In the genomic region with DNA sequence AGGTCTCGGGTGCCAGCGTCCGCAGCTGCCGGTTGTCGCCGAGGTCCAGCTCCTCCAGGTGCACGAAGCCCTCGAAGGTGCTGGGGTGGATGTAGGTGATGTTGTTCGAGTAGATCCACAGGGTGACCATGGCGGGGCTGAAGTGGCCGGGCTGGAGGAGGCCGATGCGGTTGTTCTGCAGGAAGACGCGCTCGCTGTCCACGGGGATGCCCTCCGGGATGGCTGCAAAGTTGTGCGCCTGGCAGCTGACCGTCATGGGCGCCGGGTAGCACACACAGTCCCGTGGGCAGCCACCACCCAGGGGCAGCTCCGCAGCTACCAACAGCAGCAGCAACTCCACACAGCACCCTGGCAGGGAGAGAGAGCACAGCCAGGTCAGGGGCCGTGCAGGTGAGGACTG, we compare ENCODE assay signal across 26 cellular contexts.
DNase-seq lines count a peak whose midpoint lies in the region; ATAC-seq, FAIRE-seq and TF ChIP-seq lines count a peak whose summit lies in the region.
"Had no signal": no experiment of that assay in that cellular context is flagged by ENCODE, and none has a peak within 500 bp of the region (broad histone marks: within the 10 kb centered on the region; RNA-seq: fewer than 3 reads in every experiment).

No MANE protein-coding gene starts in this region.

- POLR2A ChIA-PET in H1 (lab: Charles Lee; ENCODE audit: partially characterized antibody), result no interaction called here
- POLR2A ChIA-PET in CD8-positive, alpha-beta memory T cell (lab: Charles Lee), result no interaction called here

- H3K27ac ChIP-seq in BLaER1 (peak overlapping the region; percentile 65), H1 (ENCODE audit: low read depth, low read length) (no peak overlapping the region), breast epithelium (no peak overlapping the region)
- H3K27ac ChIP-seq in CD8-positive, alpha-beta memory T cell (ENCODE audit: low read depth, low read length), result no peak overlapping the region
- H3K27ac ChIP-seq: 22Rv1, A549, C4-2B had no signal

- intact Hi-C loops in breast epithelium (cut with DNase I; ENCODE audit: low total_unique reads), result no loop called here

- no peak overlapping the region for H2BK20ac ChIP-seq in H1 (ENCODE audit: low read length)

- no peak overlapping the region for H3K56ac ChIP-seq in H1 (replicated peaks; ENCODE audit: insufficient read length, low read depth, low read length)

- no peak overlapping the region for H3K27ac Mint-ChIP-seq in CD8-positive, alpha-beta memory T cell
- H3K27ac Mint-ChIP-seq: B cell; CD4-positive, alpha-beta T cell; CD8-positive, alpha-beta T cell had no signal

- H3K4me1 ChIP-seq in BLaER1 (peaks cover 53% of the 10 kb centered on the region), H1 (replicated peaks in 1 of 4; ENCODE audit: control insufficient read depth in 3 of 4, insufficient read depth in 4 of 4, low read length in 3 of 4) (no peaks in the 10 kb centered on the region), breast epithelium (no peaks in the 10 kb centered on the region)
- H3K4me1 ChIP-seq in CD8-positive, alpha-beta memory T cell (ENCODE audit: insufficient read depth, low read length), result no peaks in the 10 kb centered on the region
- H3K4me1 ChIP-seq: A549 had no signal

- no peak overlapping the region for H3K9ac ChIP-seq in BLaER1
- H3K9ac ChIP-seq in H1 (replicated peaks in 1 of 4; ENCODE audit: extremely low read depth in 1 of 4, low read depth in 3 of 4, low read length in 3 of 4), result no peak overlapping the region

- H3K27me3 ChIP-seq in BLaER1, result no peaks in the 10 kb centered on the region
- H3K27me3 ChIP-seq in H7 (ENCODE audit: control insufficient read depth, insufficient read depth, low read length), result no peaks in the 10 kb centered on the region
- peaks cover 0 to 4% (median 3%) of the 10 kb centered on the region in 4 experiments; a peak in 3 of 7 replicates for H3K27me3 ChIP-seq in H1 (replicated peaks in 1 of 4; ENCODE audit: control insufficient read depth in 3 of 4, extremely low read depth in 1 of 4, insufficient read depth in 3 of 4, low read length in 3 of 4)
- no peaks in the 10 kb centered on the region for H3K27me3 ChIP-seq in breast epithelium
- H3K27me3 ChIP-seq in CD8-positive, alpha-beta memory T cell (ENCODE audit: insufficient read depth, low read length, poor library complexity, severe bottlenecking), result no peaks in the 10 kb centered on the region

- peak overlapping the region; percentile 25; the same call in 1 of the 2 replicates for H4K8ac ChIP-seq in H1 (ENCODE audit: extremely low read depth, insufficient read depth, low read length)

- H2BK15ac ChIP-seq in H1 (ENCODE audit: low read length), result no peak overlapping the region

- H4K91ac ChIP-seq in H1 (replicated peaks; ENCODE audit: insufficient read length, low read length), result no peak overlapping the region

- H3K9me3 Mint-ChIP-seq in CD8-positive, alpha-beta memory T cell, result no peaks in the 10 kb centered on the region
- H3K9me3 Mint-ChIP-seq: CD4-positive, alpha-beta T cell; CD8-positive, alpha-beta T cell had no signal

- FAIRE-seq in D721Med (lab: Jason Lieb, UNC) (no peak), H1 (lab: Jason Lieb, UNC) (no peak)
- FAIRE-seq: A549, GM12878, GM12892, GM18507, GM19239 had no signal

- H2AFZ ChIP-seq in H1 (ENCODE audit: low read length), result no peak overlapping the region

- no peak for TF ChIP-seq EP300 in H1 (IDR thresholded peaks at IDR 0.05; ENCODE audit: borderline replicate concordance in 1 of 2, low read depth in 2 of 2, low read length in 2 of 2)

- H3K27me3 Mint-ChIP-seq in CD8-positive, alpha-beta memory T cell, result no peaks in the 10 kb centered on the region
- H3K27me3 Mint-ChIP-seq: B cell; CD4-positive, alpha-beta T cell had no signal

- H3K4me2 ChIP-seq in BLaER1, result peak overlapping the region; percentile 88
- no peak overlapping the region for H3K4me2 ChIP-seq in H1 (ENCODE audit: insufficient read depth in 1 of 2, low read depth in 2 of 2, low read length in 2 of 2)
- H3K4me2 ChIP-seq: A549 had no signal

- H3K79me2 ChIP-seq in H1 (ENCODE audit: control insufficient read depth in 1 of 2, insufficient read depth in 2 of 2, low read length in 2 of 2), result no peaks in the 10 kb centered on the region

- TF ChIP-seq POLR2A in H1 (IDR thresholded peaks at IDR 0.05; ENCODE audit: control extremely low read depth in 1 of 2, low read depth in 2 of 2, low read length in 2 of 2), result no peak
- no peak for TF ChIP-seq POLR2A in breast epithelium (IDR thresholded peaks at IDR 0.05)

- H3K4me3 ChIP-seq in BLaER1 (no peak overlapping the region), H7 (ENCODE audit: insufficient read depth, low read depth, low read length) (no peak overlapping the region), H1 (ENCODE audit: extremely low read depth in 1 of 4, insufficient read depth in 2 of 4, low read depth in 3 of 4, low read length in 4 of 4) (no peak overlapping the region), breast epithelium (no peak overlapping the region)
- no peak overlapping the region for H3K4me3 ChIP-seq in CD8-positive, alpha-beta memory T cell (ENCODE audit: low read length)
- H3K4me3 ChIP-seq: A549, GM12878 had no signal

- no peaks in the 10 kb centered on the region for H3K79me1 ChIP-seq in H1 (ENCODE audit: low read depth, low read length)

- H3K4me1 Mint-ChIP-seq in CD8-positive, alpha-beta memory T cell, result no peaks in the 10 kb centered on the region
- H3K4me1 Mint-ChIP-seq: B cell had no signal

- TF ChIP-seq CTCF in D721Med (IDR thresholded peaks at IDR 0.05; ENCODE audit: insufficient read depth, missing control alignments) (no peak), H1 (IDR thresholded peaks at IDR 0.05; ENCODE audit: control extremely low read depth in 1 of 3, insufficient read depth in 1 of 3, low read depth in 1 of 3, low read length in 3 of 3) (no peak), breast epithelium (IDR thresholded peaks at IDR 0.05) (no peak)

- no peak overlapping the region for H3K23ac ChIP-seq in H1 (ENCODE audit: insufficient read length)

- DNase-seq in D721Med (ENCODE audit: insufficient read length, low spot score), result peak; percentile 13
- DNase-seq in H7, result peak; percentile 56
- DNase-seq in H1 (ENCODE audit: low read depth in 1 of 2, low spot score in 2 of 2), result no peak
- no peak for DNase-seq in breast epithelium (ENCODE audit: low spot score in 2 of 2)
- DNase-seq in CD8-positive, alpha-beta memory T cell, result no peak
- no peak for DNase-seq in D341Med (ENCODE audit: low spot score)
- DNase-seq: AML-193; CD4-positive, alpha-beta T cell; CD8-positive, alpha-beta T cell; COR-L47; DMS 273 treated with DMSO at 0.1 percent for 48 hours; DMS153; DMS79; DND-41; EL; GDM1 had no signal

- H2BK5ac ChIP-seq in H1 (ENCODE audit: low read depth, low read length), result no peak overlapping the region

- WGBS in H1 (ENCODE audit: extremely low coverage in 1 of 2, insufficient coverage in 1 of 2, insufficient read length in 1 of 2, insufficient replicate concordance in 2 of 2, low coverage in 1 of 2, low lambda C conversion rate in 2 of 2, missing lambda C conversion rate in 1 of 2), 2 experiments, result 98% methylated on average over 21 of the region's 25 CpGs; no CpG with 5 or more reads in 1 of the 2 experiments

- H4K20me1 ChIP-seq in BLaER1 (peaks cover 86% of the 10 kb centered on the region), H1 (replicated peaks in 1 of 2; ENCODE audit: control insufficient read depth in 1 of 2, insufficient read depth in 2 of 2, low read length in 2 of 2) (peaks cover 0 to 1% of the 10 kb centered on the region in 2 experiments)

- no peak overlapping the region for H3K4ac ChIP-seq in H1 (replicated peaks; ENCODE audit: insufficient read length, low read depth, low read length)

- H3K23me2 ChIP-seq in H1 (ENCODE audit: low read depth, low read length), result no peaks in the 10 kb centered on the region

- H2BK120ac ChIP-seq in H1 (replicated peaks; ENCODE audit: low read depth, low read length), result no peak overlapping the region

- H3K9me3 ChIP-seq in BLaER1 (no peaks in the 10 kb centered on the region), H1 (ENCODE audit: insufficient read depth in 2 of 2, low read depth in 1 of 2, low read length in 1 of 2) (no peaks in the 10 kb centered on the region), breast epithelium (no peaks in the 10 kb centered on the region)
- H3K9me3 ChIP-seq in CD8-positive, alpha-beta memory T cell (ENCODE audit: low read length), result no peaks in the 10 kb centered on the region
- H3K9me3 ChIP-seq: A549 had no signal

- no peak overlapping the region for H3K4me3 Mint-ChIP-seq in CD8-positive, alpha-beta memory T cell
- H3K4me3 Mint-ChIP-seq: B cell; CD4-positive, alpha-beta T cell; CD8-positive, alpha-beta T cell had no signal

- no peak overlapping the region for H2BK12ac ChIP-seq in H1 (ENCODE audit: low read depth, low read length)

- H3K14ac ChIP-seq in H1 (ENCODE audit: insufficient read length), result no peak overlapping the region

- no peak for TF ChIP-seq RAD21 in H1 (IDR thresholded peaks at IDR 0.05 in 1 of 2, conservative IDR thresholded peaks at IDR 0.05 in 1 of 2; ENCODE audit: low read depth in 2 of 2, low read length in 2 of 2)

- H3K36me3 ChIP-seq in BLaER1 (no peaks in the 10 kb centered on the region), H7 (replicated peaks; ENCODE audit: control insufficient read depth, insufficient read depth, low read length) (no peaks in the 10 kb centered on the region), H1 (ENCODE audit: control insufficient read depth in 2 of 4, insufficient read depth in 4 of 4, low read length in 3 of 4) (no peaks in the 10 kb centered on the region), breast epithelium (no peaks in the 10 kb centered on the region)
- H3K36me3 ChIP-seq in CD8-positive, alpha-beta memory T cell (ENCODE audit: insufficient read depth, low read length), result no peaks in the 10 kb centered on the region

- H3K36me3 Mint-ChIP-seq in CD8-positive, alpha-beta memory T cell, result no peaks in the 10 kb centered on the region
- H3K36me3 Mint-ChIP-seq: CD8-positive, alpha-beta T cell had no signal

- ATAC-seq in GM18867 (IDR thresholded peaks at IDR 0.05; ENCODE audit: unreplicated experiment), result no peak
- ATAC-seq: A549; CD8-positive, alpha-beta T cell; GM12878 had no signal

- CTCF ChIA-PET in H1 (lab: Charles Lee; ENCODE audit: partially characterized antibody), result interaction anchor here (0.5 to 1.2 kb wide), 5 partner anchors 13 to 73 kb away, joined by 3 to 4 read pairs (median 3); no protein-coding TSS in a partner anchor
- CTCF ChIA-PET in CD8-positive, alpha-beta memory T cell (lab: Charles Lee), result no interaction called here

- H3K18ac ChIP-seq in H1 (ENCODE audit: extremely low read depth, low read length), result no peak overlapping the region

- H2AK5ac ChIP-seq in H1 (ENCODE audit: low read depth, low read length), result no peak overlapping the region

- no peak overlapping the region for H4K5ac ChIP-seq in H1 (ENCODE audit: insufficient read length, low read depth, low read length)

TF ChIP-seq in H1, 55 proteins besides CTCF, POLR2A, EP300 and RAD21 (continues in another document):
- TF ChIP-seq RFX5 (IDR thresholded peaks at IDR 0.05; ENCODE audit: borderline replicate concordance, low read depth, low read length), result no peak

Comparison
In these comparisons a context has a peak if more than half of its experiments do, and no peak if none do; other contexts are left out.
1. DNase-seq: peak in D721Med (single experiment) and H7 (single experiment); none in H1 (0 of 2), breast epithelium (0 of 2), CD8-positive, alpha-beta memory T cell (0 of 5) and D341Med (single experiment).